Comparison of ENCODE assay signal across 9 cellular contexts in the genomic region with DNA sequence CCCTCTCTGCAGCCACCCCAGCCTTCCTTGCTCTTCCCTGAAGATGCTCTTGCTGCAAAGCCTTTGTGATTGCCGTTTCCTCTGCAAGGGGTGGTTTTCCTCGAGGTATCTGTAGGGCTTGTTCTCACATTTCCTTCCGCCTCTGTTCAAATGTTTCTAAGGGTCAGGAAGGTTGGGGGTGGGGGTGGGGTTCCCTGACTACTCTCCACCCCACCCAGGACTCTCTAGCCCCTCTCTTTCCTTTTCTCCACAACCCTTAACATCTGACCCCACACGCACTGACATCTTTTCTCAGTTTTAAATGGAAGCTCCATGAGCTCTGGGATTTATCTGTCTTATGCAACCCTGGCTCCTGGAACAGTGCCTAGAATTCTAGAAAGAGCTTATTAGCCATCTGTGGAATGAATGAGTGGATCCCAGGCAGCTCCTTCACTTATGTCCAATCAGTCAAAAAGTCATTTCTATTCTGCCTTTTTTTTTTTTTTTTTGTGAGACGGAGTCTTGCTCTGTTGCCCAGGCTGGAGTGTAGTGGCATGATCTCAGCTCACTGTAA. TPM values are rescaled to one million over a fixed set of nuclear protein-coding genes. Genes with fewer than 3 reads are reported as not detected.
DNase-seq lines count a peak whose midpoint lies in the region; ATAC-seq and TF ChIP-seq lines count a peak whose summit lies in the region.
"Had no signal": no experiment of that assay in that cellular context is flagged by ENCODE, and none has a peak within 500 bp of the region (broad histone marks: within the 10 kb centered on the region; RNA-seq: fewer than 3 reads in every experiment).

No MANE protein-coding gene starts in this region.

- no peak for TF ChIP-seq CTCF in nephron (IDR thresholded peaks at IDR 0.05; ENCODE audit: unreplicated experiment in 3 of 3)
- no peak for TF ChIP-seq CTCF in WERI-Rb-1 (IDR thresholded peaks at IDR 0.05; ENCODE audit: low read depth, low read length)
- TF ChIP-seq CTCF in prostate gland (IDR thresholded peaks at IDR 0.05): no peak

- H3K27ac ChIP-seq in WERI-Rb-1 (no peak overlapping the region), prostate gland (no peak overlapping the region)

- H3K4me3 ChIP-seq in WERI-Rb-1 (ENCODE audit: low read depth, low read length): no peak overlapping the region
- no peak overlapping the region for H3K4me3 ChIP-seq in prostate gland

- peak; percentile 76 for DNase-seq in Ammon's horn (ENCODE audit: low spot score)
- peak; percentile 27 to 83 for DNase-seq in NCI-H446 (lab: John Stamatoyannopoulos, UW)
- DNase-seq in SW 1271 (lab: John Stamatoyannopoulos, UW): no peak
- no peak for DNase-seq in WERI-Rb-1
- DNase-seq in prostate gland (ENCODE audit: low spot score): no peak
- DNase-seq: Caco-2 had no signal

- H3K36me3 ChIP-seq in WERI-Rb-1 (no peaks in the 10 kb centered on the region), prostate gland (no peaks in the 10 kb centered on the region)

- H3K27ac Mint-ChIP-seq in nephron: peak overlapping the region; percentile 40 to 79 (median 72)

- no peaks in the 10 kb centered on the region for H3K27me3 Mint-ChIP-seq in nephron (ENCODE audit: low read depth)

- TF ChIP-seq POLR2A in prostate gland (IDR thresholded peaks at IDR 0.05): no peak

- H3K4me1 Mint-ChIP-seq in nephron: peaks cover 15% of the 10 kb centered on the region

- H3K9me3 Mint-ChIP-seq in nephron: peaks cover 14% of the 10 kb centered on the region

- 49% methylated on average over 5 of the region's 5 CpGs for WGBS in prostate gland

- ATAC-seq in esophagus mucosa: peak; percentile 50
- no peak for ATAC-seq in HG02588 (IDR thresholded peaks at IDR 0.05; ENCODE audit: unreplicated experiment)

- H3K27me3 ChIP-seq in WERI-Rb-1 (ENCODE audit: insufficient read depth, low read depth, severe bottlenecking) (no peaks in the 10 kb centered on the region), prostate gland (replicated peaks; ENCODE audit: insufficient read depth) (no peaks in the 10 kb centered on the region)

- H3K9me3 ChIP-seq in WERI-Rb-1 (ENCODE audit: severe bottlenecking) (peaks cover 10% of the 10 kb centered on the region), prostate gland (no peaks in the 10 kb centered on the region)

- H3K4me1 ChIP-seq in prostate gland (replicated peaks): no peaks in the 10 kb centered on the region
- H3K4me1 ChIP-seq: Caco-2 had no signal

- peaks cover 4% of the 10 kb centered on the region for H3K36me3 Mint-ChIP-seq in nephron (ENCODE audit: low read depth)

- H3K4me3 Mint-ChIP-seq in nephron: no peak overlapping the region

- intact Hi-C loops in prostate gland (cut with DNase I): no loop called here

RNA-seq across cellular contexts. Expression of gene ZNF362, which starts 27.3 kb away (rescaled TPM):
- total RNA-seq in esophagus mucosa: 14.0 TPM
- total RNA-seq in prostate gland: 10 to 100 TPM; 45.0 to 52.0 TPM

RNA-seq across cellular contexts. Expression of gene TRIM62, which starts 47.2 kb away (rescaled TPM):
- 3.9 TPM for total RNA-seq in esophagus mucosa
- 10 to 100 TPM; 13.3 to 18.1 TPM for total RNA-seq in prostate gland

Comparison
In these comparisons a context has a peak if more than half of its experiments do, and no peak if none do; other contexts are left out.
1. DNase-seq: peak in Ammon's horn (single experiment) and NCI-H446 (2 of 2); none in SW 1271 (0 of 2), WERI-Rb-1 (single experiment) and prostate gland (single experiment).